Comparison of ENCODE assay signal across 1 cellular context in the genomic region with DNA sequence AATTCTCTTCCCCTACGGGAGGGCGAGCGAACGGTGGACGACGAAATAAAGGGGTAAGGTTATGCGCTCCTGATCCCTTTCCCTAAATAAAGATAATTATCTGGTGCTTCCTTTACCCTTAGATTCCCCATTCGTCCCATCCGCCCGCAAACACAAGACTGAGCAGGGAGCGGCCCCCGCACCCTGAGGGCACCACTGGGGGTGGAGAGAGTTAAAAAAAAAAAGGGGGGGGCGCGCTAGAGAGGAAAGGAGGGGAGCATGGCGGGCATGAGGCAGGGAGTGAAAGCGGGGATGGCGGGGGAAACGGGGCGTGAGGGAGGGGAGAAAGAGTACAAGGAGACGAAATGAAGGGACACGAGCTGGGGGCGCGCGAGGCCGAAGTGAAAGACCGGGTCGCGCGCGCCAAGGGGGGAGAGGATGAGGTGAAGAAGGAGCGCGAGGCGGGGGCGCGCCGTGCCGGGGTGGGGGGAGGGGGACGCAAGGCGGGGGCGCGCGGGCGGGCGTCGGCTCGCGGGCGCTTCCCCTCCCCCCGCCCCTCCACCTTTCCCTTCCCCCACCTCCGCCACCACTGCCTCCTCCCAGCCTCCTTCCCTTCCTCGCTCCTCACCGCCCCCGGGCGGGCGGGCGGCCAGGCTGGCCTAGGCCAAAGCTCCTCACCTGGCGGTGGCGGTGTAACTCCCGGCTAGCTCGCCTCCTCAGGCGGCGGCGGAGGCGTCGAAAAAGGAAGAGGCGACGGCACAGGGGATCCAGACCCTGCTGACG.
TF ChIP-seq lines count a peak whose summit lies in the region.

No MANE protein-coding gene starts in this region.

TF ChIP-seq in K562, 482 proteins besides CTCF, POLR2A, EP300 and RAD21 (continued from another document and continues in another):
- TF ChIP-seq, protein P1, sequence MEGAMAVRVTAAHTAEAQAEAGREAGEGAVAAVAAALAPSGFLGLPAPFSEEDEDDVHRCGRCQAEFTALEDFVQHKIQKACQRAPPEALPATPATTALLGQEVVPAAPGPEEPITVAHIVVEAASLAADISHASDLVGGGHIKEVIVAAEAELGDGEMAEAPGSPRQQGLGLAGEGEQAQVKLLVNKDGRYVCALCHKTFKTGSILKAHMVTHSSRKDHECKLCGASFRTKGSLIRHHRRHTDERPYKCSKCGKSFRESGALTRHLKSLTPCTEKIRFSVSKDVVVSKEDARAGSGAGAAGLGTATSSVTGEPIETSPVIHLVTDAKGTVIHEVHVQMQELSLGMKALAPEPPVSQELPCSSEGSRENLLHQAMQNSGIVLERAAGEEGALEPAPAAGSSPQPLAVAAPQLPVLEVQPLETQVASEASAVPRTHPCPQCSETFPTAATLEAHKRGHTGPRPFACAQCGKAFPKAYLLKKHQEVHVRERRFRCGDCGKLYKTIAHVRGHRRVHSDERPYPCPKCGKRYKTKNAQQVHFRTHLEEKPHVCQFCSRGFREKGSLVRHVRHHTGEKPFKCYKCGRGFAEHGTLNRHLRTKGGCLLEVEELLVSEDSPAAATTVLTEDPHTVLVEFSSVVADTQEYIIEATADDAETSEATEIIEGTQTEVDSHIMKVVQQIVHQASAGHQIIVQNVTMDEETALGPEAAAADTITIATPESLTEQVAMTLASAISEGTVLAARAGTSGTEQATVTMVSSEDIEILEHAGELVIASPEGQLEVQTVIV (CRISPR knock-in tag; IDR thresholded peaks at IDR 0.05; ENCODE audit: borderline replicate concordance): no peak
- peak; percentile 65 for TF ChIP-seq NFIC (IDR thresholded peaks at IDR 0.05)
- TF ChIP-seq HDGF (IDR thresholded peaks at IDR 0.05): no peak
- TF ChIP-seq XRCC4 (IDR thresholded peaks at IDR 0.05; ENCODE audit: extremely low read depth, insufficient read depth, insufficient read length): no peak
- TF ChIP-seq ZFX (CRISPR knock-in tag; IDR thresholded peaks at IDR 0.05): peak; percentile 86
- TF ChIP-seq DNMT1 (IDR thresholded peaks at IDR 0.05): no peak
- no peak for TF ChIP-seq ARID2 (IDR thresholded peaks at IDR 0.05)
- TF ChIP-seq, protein P2, sequence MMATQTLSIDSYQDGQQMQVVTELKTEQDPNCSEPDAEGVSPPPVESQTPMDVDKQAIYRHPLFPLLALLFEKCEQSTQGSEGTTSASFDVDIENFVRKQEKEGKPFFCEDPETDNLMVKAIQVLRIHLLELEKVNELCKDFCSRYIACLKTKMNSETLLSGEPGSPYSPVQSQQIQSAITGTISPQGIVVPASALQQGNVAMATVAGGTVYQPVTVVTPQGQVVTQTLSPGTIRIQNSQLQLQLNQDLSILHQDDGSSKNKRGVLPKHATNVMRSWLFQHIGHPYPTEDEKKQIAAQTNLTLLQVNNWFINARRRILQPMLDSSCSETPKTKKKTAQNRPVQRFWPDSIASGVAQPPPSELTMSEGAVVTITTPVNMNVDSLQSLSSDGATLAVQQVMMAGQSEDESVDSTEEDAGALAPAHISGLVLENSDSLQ (IDR thresholded peaks at IDR 0.05): no peak
- TF ChIP-seq CCNT2 (IDR thresholded peaks at IDR 0.05; ENCODE audit: borderline replicate concordance, extremely low read depth, insufficient read length, low read depth, low read length): peak; percentile 29
- TF ChIP-seq TAF1 (IDR thresholded peaks at IDR 0.05; ENCODE audit: control insufficient read depth, extremely low read depth, insufficient read depth, low read length, severe bottlenecking): peak; percentile 90
- TF ChIP-seq ZNF263 (CRISPR knock-in tag; IDR thresholded peaks at IDR 0.05; ENCODE audit: borderline replicate concordance): 0 out of 2 replicates have a peak, but pooled peaks have one; percentile 39
- TF ChIP-seq FIP1L1 (IDR thresholded peaks at IDR 0.05; ENCODE audit: low read depth, low read length, poor library complexity, severe bottlenecking): peak; percentile 64
- TF ChIP-seq L3MBTL2 (IDR thresholded peaks at IDR 0.05): no peak
- peak; percentile 58 for TF ChIP-seq POLR2B (IDR thresholded peaks at IDR 0.05; ENCODE audit: low read depth, partially characterized antibody)
- TF ChIP-seq ZC3H11A (IDR thresholded peaks at IDR 0.05; ENCODE audit: low read depth, low read length): no peak
- peak; percentile 58 for TF ChIP-seq TBP (optimal IDR thresholded peaks at IDR 0.05; ENCODE audit: low read depth, low read length)
- peak; percentile 63 for TF ChIP-seq HMGN3 (IDR thresholded peaks at IDR 0.05; ENCODE audit: borderline replicate concordance, extremely low read depth, insufficient read length, low read depth, low read length)
- no peak for TF ChIP-seq ELF2 (CRISPR knock-in tag; IDR thresholded peaks at IDR 0.05)
- TF ChIP-seq KLF1 (tag; IDR thresholded peaks at IDR 0.05): no peak
- no peak for TF ChIP-seq ZC3H8 (IDR thresholded peaks at IDR 0.05)
- peak; percentile 71; the same call in 1 of the 2 replicates for TF ChIP-seq NBN (IDR thresholded peaks at IDR 0.05; ENCODE audit: low read depth)
- no peak for TF ChIP-seq GTF2F1 (IDR thresholded peaks at IDR 0.05; ENCODE audit: low read depth, low read length)
- no peak for TF ChIP-seq DACH1 (IDR thresholded peaks at IDR 0.05; ENCODE audit: partially characterized antibody)
- no peak for TF ChIP-seq NR2C1 (IDR thresholded peaks at IDR 0.05)
- TF ChIP-seq NR2C1 (tag; IDR thresholded peaks at IDR 0.05): no peak
- TF ChIP-seq, protein P3, sequence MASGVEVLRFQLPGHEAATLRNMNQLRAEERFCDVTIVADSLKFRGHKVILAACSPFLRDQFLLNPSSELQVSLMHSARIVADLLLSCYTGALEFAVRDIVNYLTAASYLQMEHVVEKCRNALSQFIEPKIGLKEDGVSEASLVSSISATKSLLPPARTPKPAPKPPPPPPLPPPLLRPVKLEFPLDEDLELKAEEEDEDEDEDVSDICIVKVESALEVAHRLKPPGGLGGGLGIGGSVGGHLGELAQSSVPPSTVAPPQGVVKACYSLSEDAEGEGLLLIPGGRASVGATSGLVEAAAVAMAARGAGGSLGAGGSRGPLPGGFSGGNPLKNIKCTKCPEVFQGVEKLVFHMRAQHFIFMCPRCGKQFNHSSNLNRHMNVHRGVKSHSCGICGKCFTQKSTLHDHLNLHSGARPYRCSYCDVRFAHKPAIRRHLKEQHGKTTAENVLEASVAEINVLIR (CRISPR knock-in tag; IDR thresholded peaks at IDR 0.05): no peak
- TF ChIP-seq TAF9B (IDR thresholded peaks at IDR 0.05; ENCODE audit: partially characterized antibody): no peak
- 0 out of 2 replicates have a peak, but pooled peaks have one; percentile 48 for TF ChIP-seq MYNN (IDR thresholded peaks at IDR 0.05)
- TF ChIP-seq MYNN (CRISPR knock-in tag; IDR thresholded peaks at IDR 0.05): no peak
- 0 out of 4 replicates have a peak, but pooled peaks of 1 of the 2 experiments have one; percentile 31 for TF ChIP-seq RCOR1 (IDR thresholded peaks at IDR 0.05; ENCODE audit: borderline replicate concordance in 1 of 2, low read depth in 2 of 2, low read length in 2 of 2)
- TF ChIP-seq, protein P4, sequence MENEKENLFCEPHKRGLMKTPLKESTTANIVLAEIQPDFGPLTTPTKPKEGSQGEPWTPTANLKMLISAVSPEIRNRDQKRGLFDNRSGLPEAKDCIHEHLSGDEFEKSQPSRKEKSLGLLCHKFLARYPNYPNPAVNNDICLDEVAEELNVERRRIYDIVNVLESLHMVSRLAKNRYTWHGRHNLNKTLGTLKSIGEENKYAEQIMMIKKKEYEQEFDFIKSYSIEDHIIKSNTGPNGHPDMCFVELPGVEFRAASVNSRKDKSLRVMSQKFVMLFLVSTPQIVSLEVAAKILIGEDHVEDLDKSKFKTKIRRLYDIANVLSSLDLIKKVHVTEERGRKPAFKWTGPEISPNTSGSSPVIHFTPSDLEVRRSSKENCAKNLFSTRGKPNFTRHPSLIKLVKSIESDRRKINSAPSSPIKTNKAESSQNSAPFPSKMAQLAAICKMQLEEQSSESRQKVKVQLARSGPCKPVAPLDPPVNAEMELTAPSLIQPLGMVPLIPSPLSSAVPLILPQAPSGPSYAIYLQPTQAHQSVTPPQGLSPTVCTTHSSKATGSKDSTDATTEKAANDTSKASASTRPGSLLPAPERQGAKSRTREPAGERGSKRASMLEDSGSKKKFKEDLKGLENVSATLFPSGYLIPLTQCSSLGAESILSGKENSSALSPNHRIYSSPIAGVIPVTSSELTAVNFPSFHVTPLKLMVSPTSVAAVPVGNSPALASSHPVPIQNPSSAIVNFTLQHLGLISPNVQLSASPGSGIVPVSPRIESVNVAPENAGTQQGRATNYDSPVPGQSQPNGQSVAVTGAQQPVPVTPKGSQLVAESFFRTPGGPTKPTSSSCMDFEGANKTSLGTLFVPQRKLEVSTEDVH (IDR thresholded peaks at IDR 0.05; ENCODE audit: low read depth, partially characterized antibody): no peak
- TF ChIP-seq FOXK2 (conservative IDR thresholded peaks at IDR 0.05 in 1 of 2, IDR thresholded peaks at IDR 0.05 in 1 of 2; ENCODE audit: low read depth in 2 of 2): no peak
- TF ChIP-seq, protein P5, sequence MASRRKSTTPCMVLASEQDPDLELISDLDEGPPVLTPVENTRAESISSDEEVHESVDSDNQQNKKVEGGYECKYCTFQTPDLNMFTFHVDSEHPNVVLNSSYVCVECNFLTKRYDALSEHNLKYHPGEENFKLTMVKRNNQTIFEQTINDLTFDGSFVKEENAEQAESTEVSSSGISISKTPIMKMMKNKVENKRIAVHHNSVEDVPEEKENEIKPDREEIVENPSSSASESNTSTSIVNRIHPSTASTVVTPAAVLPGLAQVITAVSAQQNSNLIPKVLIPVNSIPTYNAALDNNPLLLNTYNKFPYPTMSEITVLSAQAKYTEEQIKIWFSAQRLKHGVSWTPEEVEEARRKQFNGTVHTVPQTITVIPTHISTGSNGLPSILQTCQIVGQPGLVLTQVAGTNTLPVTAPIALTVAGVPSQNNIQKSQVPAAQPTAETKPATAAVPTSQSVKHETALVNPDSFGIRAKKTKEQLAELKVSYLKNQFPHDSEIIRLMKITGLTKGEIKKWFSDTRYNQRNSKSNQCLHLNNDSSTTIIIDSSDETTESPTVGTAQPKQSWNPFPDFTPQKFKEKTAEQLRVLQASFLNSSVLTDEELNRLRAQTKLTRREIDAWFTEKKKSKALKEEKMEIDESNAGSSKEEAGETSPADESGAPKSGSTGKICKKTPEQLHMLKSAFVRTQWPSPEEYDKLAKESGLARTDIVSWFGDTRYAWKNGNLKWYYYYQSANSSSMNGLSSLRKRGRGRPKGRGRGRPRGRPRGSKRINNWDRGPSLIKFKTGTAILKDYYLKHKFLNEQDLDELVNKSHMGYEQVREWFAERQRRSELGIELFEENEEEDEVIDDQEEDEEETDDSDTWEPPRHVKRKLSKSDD (conservative IDR thresholded peaks at IDR 0.05; ENCODE audit: low read length): no peak
- TF ChIP-seq ZBTB1 (CRISPR knock-in tag; IDR thresholded peaks at IDR 0.05; ENCODE audit: borderline replicate concordance, low read depth): no peak
- no peak for TF ChIP-seq ZFP1 (CRISPR knock-in tag; IDR thresholded peaks at IDR 0.05)
- no peak for TF ChIP-seq ZNF785 (CRISPR knock-in tag; IDR thresholded peaks at IDR 0.05)
- TF ChIP-seq SMARCE1 (IDR thresholded peaks at IDR 0.05): 0 out of 2 replicates have a peak, but pooled peaks have one; percentile 54
- peak; percentile 40; the same call in 1 of the 2 replicates for TF ChIP-seq HCFC1 (IDR thresholded peaks at IDR 0.05; ENCODE audit: low read depth, low read length)
- no peak for TF ChIP-seq SMARCA5 (IDR thresholded peaks at IDR 0.05)
- no peak for TF ChIP-seq CHD1 (IDR thresholded peaks at IDR 0.05; ENCODE audit: low read length)
- TF ChIP-seq, protein P6, sequence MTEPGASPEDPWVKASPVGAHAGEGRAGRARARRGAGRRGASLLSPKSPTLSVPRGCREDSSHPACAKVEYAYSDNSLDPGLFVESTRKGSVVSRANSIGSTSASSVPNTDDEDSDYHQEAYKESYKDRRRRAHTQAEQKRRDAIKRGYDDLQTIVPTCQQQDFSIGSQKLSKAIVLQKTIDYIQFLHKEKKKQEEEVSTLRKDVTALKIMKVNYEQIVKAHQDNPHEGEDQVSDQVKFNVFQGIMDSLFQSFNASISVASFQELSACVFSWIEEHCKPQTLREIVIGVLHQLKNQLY (CRISPR knock-in tag; conservative IDR thresholded peaks at IDR 0.05): no peak
- no peak for TF ChIP-seq CHD2 (IDR thresholded peaks at IDR 0.05; ENCODE audit: low read depth, low read length)
- no peak for TF ChIP-seq ZFP36 (IDR thresholded peaks at IDR 0.05; ENCODE audit: low read depth, low read length, partially characterized antibody)
- TF ChIP-seq, protein P7, sequence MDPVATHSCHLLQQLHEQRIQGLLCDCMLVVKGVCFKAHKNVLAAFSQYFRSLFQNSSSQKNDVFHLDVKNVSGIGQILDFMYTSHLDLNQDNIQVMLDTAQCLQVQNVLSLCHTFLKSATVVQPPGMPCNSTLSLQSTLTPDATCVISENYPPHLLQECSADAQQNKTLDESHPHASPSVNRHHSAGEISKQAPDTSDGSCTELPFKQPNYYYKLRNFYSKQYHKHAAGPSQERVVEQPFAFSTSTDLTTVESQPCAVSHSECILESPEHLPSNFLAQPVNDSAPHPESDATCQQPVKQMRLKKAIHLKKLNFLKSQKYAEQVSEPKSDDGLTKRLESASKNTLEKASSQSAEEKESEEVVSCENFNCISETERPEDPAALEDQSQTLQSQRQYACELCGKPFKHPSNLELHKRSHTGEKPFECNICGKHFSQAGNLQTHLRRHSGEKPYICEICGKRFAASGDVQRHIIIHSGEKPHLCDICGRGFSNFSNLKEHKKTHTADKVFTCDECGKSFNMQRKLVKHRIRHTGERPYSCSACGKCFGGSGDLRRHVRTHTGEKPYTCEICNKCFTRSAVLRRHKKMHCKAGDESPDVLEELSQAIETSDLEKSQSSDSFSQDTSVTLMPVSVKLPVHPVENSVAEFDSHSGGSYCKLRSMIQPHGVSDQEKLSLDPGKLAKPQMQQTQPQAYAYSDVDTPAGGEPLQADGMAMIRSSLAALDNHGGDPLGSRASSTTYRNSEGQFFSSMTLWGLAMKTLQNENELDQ (CRISPR knock-in tag; IDR thresholded peaks at IDR 0.05; ENCODE audit: borderline replicate concordance): no peak
- TF ChIP-seq, protein P8, sequence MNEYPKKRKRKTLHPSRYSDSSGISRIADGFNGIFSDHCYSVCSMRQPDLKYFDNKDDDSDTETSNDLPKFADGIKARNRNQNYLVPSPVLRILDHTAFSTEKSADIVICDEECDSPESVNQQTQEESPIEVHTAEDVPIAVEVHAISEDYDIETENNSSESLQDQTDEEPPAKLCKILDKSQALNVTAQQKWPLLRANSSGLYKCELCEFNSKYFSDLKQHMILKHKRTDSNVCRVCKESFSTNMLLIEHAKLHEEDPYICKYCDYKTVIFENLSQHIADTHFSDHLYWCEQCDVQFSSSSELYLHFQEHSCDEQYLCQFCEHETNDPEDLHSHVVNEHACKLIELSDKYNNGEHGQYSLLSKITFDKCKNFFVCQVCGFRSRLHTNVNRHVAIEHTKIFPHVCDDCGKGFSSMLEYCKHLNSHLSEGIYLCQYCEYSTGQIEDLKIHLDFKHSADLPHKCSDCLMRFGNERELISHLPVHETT (CRISPR knock-in tag; conservative IDR thresholded peaks at IDR 0.05 in 1 of 2, IDR thresholded peaks at IDR 0.05 in 1 of 2): no peak; a peak in 1 of 4 replicates
